In genomic region chr7:44460325-44460724, GRCh38 we compare ENCODE assay signal across 8 cellular contexts. TPM values are rescaled to one million over a fixed set of nuclear protein-coding genes. Genes with fewer than 3 reads are reported as not detected.
DNase-seq lines count a peak whose midpoint lies in the region; ATAC-seq lines count a peak whose summit lies in the region.

No MANE protein-coding gene starts in this region.

- DNase-seq in NK-92 treated with Interleukin-12 subunit alpha and Interleukin-12 subunit beta, amount 100 ng/mL, for 24 hours (lab: John Stamatoyannopoulos, UW) = peak; percentile 33
- no peak for DNase-seq in NK-92 (lab: John Stamatoyannopoulos, UW; ENCODE audit: unreplicated experiment)
- peak; percentile 42 for DNase-seq in RPMI7951 (ENCODE audit: low read depth)
- DNase-seq in foreskin melanocyte = peak; percentile 56
- DNase-seq in iPS-NIHi11 (ENCODE audit: low spot score) = no peak
- DNase-seq in DMS79 treated with DMSO at 0.1 percent for 48 hours (lab: John Stamatoyannopoulos, UW) = no peak
- DNase-seq in superior temporal gyrus (ENCODE audit: extremely low spot score) = no peak

- ATAC-seq in HG02884 (IDR thresholded peaks at IDR 0.05; ENCODE audit: unreplicated experiment) = peak; percentile 94

RNA-seq across cellular contexts. Expression of gene NUDCD3, which starts 30.1 kb away (rescaled TPM):
- 47.0 and 81.1 TPM in 2 replicates for total RNA-seq in RPMI7951 (2014; rRNA removed; shearing (Covaris generic))

Comparison
In these comparisons a context has a peak if more than half of its experiments do, and no peak if none do; other contexts are left out.
1. DNase-seq: peak in NK-92 treated with Interleukin-12 subunit alpha and Interleukin-12 subunit beta, amount 100 ng/mL, for 24 hours (single experiment), RPMI7951 (single experiment) and foreskin melanocyte (single experiment); none in NK-92 (single experiment), iPS-NIHi11 (single experiment), DMS79 treated with DMSO at 0.1 percent for 48 hours (single experiment) and superior temporal gyrus (single experiment).